In the genomic region with DNA sequence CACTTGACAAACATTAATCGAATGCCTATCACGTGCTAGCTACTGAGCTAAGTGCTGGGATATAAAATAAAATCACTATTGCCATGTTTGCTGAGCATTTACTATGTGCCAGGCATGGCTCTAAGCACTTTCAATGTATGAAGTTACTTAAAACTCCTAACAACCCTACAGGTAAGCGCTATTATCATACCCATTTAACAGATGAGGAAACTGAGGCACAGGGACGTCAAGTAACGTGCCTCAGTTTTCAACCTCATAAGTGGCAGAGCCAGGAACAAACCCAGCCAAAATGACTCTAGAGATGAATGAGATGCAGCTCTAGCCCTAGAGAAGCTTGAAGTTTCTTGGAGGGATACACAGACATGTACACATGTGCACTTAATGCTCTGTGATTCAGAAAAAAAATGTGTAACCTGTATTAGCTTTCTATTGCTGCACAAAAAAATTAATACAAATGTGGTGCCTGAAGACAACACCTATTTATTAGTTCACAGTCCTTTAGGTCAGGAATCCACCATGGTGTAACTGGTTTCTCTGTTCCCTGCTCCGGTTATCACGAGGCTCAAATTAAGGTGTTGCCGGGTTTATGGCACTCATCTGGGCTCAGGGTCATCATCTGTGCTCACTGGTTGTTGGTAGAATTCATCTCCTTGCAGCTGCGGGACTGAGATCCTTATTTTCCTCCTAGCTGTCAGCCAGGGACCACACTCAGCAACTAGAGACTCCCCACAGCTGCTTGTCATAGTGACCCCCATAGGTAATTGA, we compare ENCODE assay signal across 24 cellular contexts.
"Had no signal": no experiment of that assay in that cellular context is flagged by ENCODE, and none has a peak within 500 bp of the region (broad histone marks: within the 10 kb centered on the region; RNA-seq: fewer than 3 reads in every experiment).

No MANE protein-coding gene starts in this region.

- H3K27me3 ChIP-seq: body of pancreas, breast epithelium, MG63, SJCRH30 had no signal

- ATAC-seq: activated CD8-positive, alpha-beta T cell treated with anti-CD3 and anti-CD28 coated beads for 36 hours; body of pancreas; Panc1 had no signal

- DNase-seq: activated CD4-positive, alpha-beta T cell treated with anti-CD3 and anti-CD28 coated beads, Interleukin-2, amount 10 ng/mL, durations not matched to agents 24 days and 14 days; activated CD4-positive, alpha-beta T cell treated with anti-CD3 and anti-CD28 coated beads, Interleukin-2, amount 50 U/mL, for 4 hours; activated CD8-positive, alpha-beta T cell treated with anti-CD3 and anti-CD28 coated beads for 36 hours; activated gamma-delta T cell; activated naive CD4-positive, alpha-beta T cell treated with Interleukin-2 at 50 U/mL for 16 hours; activated naive CD8-positive, alpha-beta T cell treated with anti-CD3 and anti-CD28 coated beads, Interleukin-2, amount 10 ng/mL, durations not matched to agents 7 days and 5 days; activated T-cell treated with anti-CD3 and anti-CD28 coated beads, Interleukin-2, amount 50 U/mL, for 1 hour; amygdala; body of pancreas; cerebellar nuclear complex; Kasumi-1; MG63; NCI-H1048; NCI-H1105 treated with DMSO at 0.1 percent for 48 hours; NCI-H1694; NCI-H1930; NCI-H345; SHP77 had no signal

- H3K9me3 ChIP-seq: body of pancreas, breast epithelium, MG63, SJCRH30 had no signal

- FAIRE-seq: astrocyte, TTC549 had no signal

- H3K4me3 ChIP-seq: body of pancreas, breast epithelium, MG63, SJCRH30, SK-N-MC had no signal

- H3K4me1 ChIP-seq: body of pancreas, breast epithelium had no signal

- H3K36me3 ChIP-seq: breast epithelium, MG63, SJCRH30 had no signal

- H3K27ac ChIP-seq: body of pancreas, breast epithelium, SK-N-MC had no signal
